1 cellular context compared by ENCODE assay signal in the genomic region with DNA sequence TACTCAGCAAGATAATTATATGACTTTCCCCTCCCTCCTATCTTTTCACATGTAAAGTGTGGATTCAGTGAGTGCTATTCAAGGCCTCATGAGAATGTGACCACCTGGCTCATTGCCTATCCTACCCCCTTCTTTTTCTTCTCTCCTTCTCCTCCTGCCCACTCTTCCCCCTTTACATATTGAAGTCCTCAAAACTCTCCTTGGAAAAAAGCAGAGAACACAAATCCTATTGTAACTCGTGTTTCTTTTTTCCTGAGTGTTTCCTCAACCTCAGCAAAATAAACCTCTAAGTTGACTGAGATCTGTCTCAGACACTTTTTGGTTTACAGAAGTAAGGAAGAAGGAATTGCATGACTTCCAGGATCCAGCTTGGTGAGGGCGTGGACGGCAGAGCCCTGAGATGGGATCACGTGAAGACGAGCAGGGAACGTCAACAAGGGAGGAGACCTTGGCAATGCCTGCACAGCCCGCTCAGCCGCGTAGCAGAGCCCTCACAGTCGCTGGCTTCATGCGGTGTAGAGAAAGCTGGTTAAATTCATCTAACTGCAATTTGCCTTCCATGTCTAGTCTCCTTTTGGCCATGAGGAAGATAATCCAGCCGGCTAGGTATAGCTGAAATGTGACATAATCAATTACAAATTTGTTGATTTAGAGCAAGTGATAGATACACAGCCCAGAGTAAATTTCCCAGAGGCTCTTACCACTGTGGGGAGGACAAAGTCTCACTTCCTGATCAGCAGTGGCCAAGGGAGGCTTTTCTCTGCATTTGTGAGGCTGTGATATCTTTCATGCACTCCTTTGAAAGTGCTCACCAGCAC.
TF ChIP-seq lines count a peak whose summit lies in the region.

No MANE protein-coding gene starts in this region.

TF ChIP-seq in GM23338, 12 proteins besides CTCF, POLR2A, EP300 and RAD21:
- TF ChIP-seq ZNF462 (CRISPR knock-in tag; IDR thresholded peaks at IDR 0.05) (peak; percentile 4; the same call in 1 of the 2 replicates), POLR2AphosphoS5 (IDR thresholded peaks at IDR 0.05; ENCODE audit: low read depth) (peak; percentile 66), CREB1 (CRISPR knock-in tag; IDR thresholded peaks at IDR 0.05; ENCODE audit: low read depth) (0 out of 2 replicates have a peak, but pooled peaks have one; percentile 6), NANOG (IDR thresholded peaks at IDR 0.05; ENCODE audit: borderline replicate concordance) (no peak)
